19 cellular contexts compared by ENCODE assay signal in the genomic region with DNA sequence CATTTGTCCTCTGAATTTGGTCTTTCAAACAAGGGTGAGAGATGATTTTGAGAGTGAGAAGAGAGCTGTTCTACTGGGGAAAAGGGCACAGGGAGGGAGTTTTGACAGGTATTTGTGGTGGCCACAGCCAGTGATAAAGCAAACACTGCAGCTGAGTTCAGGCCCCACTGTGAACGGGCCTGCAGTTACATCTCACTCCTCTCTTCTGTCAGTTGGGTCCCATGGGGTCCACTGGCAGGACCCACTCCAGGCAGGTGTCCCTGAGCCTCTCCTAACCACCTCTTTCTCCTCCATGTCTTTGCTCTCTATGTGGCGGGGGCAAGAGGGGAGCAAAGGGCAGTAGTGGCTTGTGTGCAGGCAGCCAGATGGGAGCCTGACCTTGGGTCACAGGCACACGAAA.
A peak's percentile ranks its signal among the peaks of the same experiment; 100 is the strongest.
DNase-seq lines count a peak whose midpoint lies in the region; ATAC-seq, FAIRE-seq and TF ChIP-seq lines count a peak whose summit lies in the region.
"Had no signal": no experiment of that assay in that cellular context is flagged by ENCODE, and none has a peak within 500 bp of the region (broad histone marks: within the 10 kb centered on the region; RNA-seq: fewer than 3 reads in every experiment).

No MANE protein-coding gene starts in this region.

- H3K36me3 Mint-ChIP-seq in immature natural killer cell = no peaks in the 10 kb centered on the region
- H3K36me3 Mint-ChIP-seq: CD4-positive, CD25-positive, alpha-beta regulatory T cell; CD8-positive, alpha-beta T cell had no signal

- H3K18ac ChIP-seq in neuronal stem cell (ENCODE audit: low read length) = peak overlapping the region; percentile 65

- WGBS in A549 (ENCODE audit: missing lambda C conversion rate) = 16% methylated on average over 3 of the region's 3 CpGs
- WGBS in neuronal stem cell (ENCODE audit: extremely low coverage in 2 of 2, insufficient read length in 2 of 2, insufficient replicate concordance in 1 of 2), 2 donors = no CpG with 5 or more reads among the region's 3 CpGs

- peak overlapping the region; percentile 19 for H2BK5ac ChIP-seq in neuronal stem cell (ENCODE audit: low read length)

- peak overlapping the region; percentile 46 for H2BK12ac ChIP-seq in neuronal stem cell (ENCODE audit: low read length)

- H3K23ac ChIP-seq in neuronal stem cell (ENCODE audit: low read depth, low read length, poor library complexity) = peak overlapping the region; percentile 87

- H2BK15ac ChIP-seq in neuronal stem cell (ENCODE audit: low read length) = no peak overlapping the region

- peak overlapping the region; percentile 82 for H4K91ac ChIP-seq in neuronal stem cell (ENCODE audit: low read depth, low read length, poor library complexity)

- DNase-seq in A549 (ENCODE audit: low read depth in 1 of 2, low spot score in 1 of 2) (no peak), left lobe of liver (ENCODE audit: low spot score) (no peak), neuronal stem cell (ENCODE audit: low spot score) (no peak), immature natural killer cell (no peak)
- DNase-seq in activated T-cell treated with anti-CD3 and anti-CD28 coated beads, Interleukin-2, amount 50 U/mL, for 48 hours = no peak
- DNase-seq: CD8-positive, alpha-beta T cell; DMS153; DMS79 treated with DMSO at 0.1 percent for 48 hours; GF-D8; H9 had no signal

- no peak for TF ChIP-seq RAD21 in A549 (conservative IDR thresholded peaks at IDR 0.05 in 1 of 2, IDR thresholded peaks at IDR 0.05 in 1 of 2)

- no peak for TF ChIP-seq EP300 in A549 (IDR thresholded peaks at IDR 0.05)

- TF ChIP-seq POLR2A in A549 (IDR thresholded peaks at IDR 0.05; ENCODE audit: low read length) = no peak

- no peak overlapping the region for H3K27ac Mint-ChIP-seq in immature natural killer cell
- H3K27ac Mint-ChIP-seq: B cell; CD4-positive, CD25-positive, alpha-beta regulatory T cell; CD8-positive, alpha-beta T cell; GM23338; H9 had no signal

- H3K36me3 ChIP-seq in Loucy (ENCODE audit: insufficient read depth, low read length) (no peaks in the 10 kb centered on the region), neuronal stem cell (replicated peaks in 1 of 2; ENCODE audit: control insufficient read depth in 2 of 2, insufficient read depth in 2 of 2, low read length in 2 of 2) (no peaks in the 10 kb centered on the region)

- H2AFZ ChIP-seq in Loucy (ENCODE audit: low read length) (0 out of 2 replicates have a peak overlapping the region, but pooled peaks have one; percentile 18), neuronal stem cell (ENCODE audit: low read length) (no peak overlapping the region)
- H2AFZ ChIP-seq: GM23338 had no signal

- H3K9me3 ChIP-seq in A549 (0 out of 3 replicates have a peak, but pooled peaks cover 4% of the 10 kb centered on the region), Loucy (ENCODE audit: insufficient read depth, low read depth, low read length) (no peaks in the 10 kb centered on the region), neuronal stem cell (replicated peaks in 1 of 2; ENCODE audit: control insufficient read depth in 2 of 2, insufficient read depth in 1 of 2, low read depth in 1 of 2, low read length in 2 of 2) (no peaks in the 10 kb centered on the region)
- H3K9me3 ChIP-seq: Caco-2 had no signal

- FAIRE-seq in A549 (lab: Jason Lieb, UNC) = no peak
- FAIRE-seq: GM12891 had no signal

- no peaks in the 10 kb centered on the region for H3K4me1 Mint-ChIP-seq in immature natural killer cell
- H3K4me1 Mint-ChIP-seq: B cell; CD4-positive, CD25-positive, alpha-beta regulatory T cell had no signal

- no peaks in the 10 kb centered on the region for H3K4me1 ChIP-seq in A549
- H3K4me1 ChIP-seq in Loucy (ENCODE audit: insufficient read depth, low read length, poor library complexity, severe bottlenecking) = no peaks in the 10 kb centered on the region
- peaks cover 0 to 6% of the 10 kb centered on the region in 2 donors for H3K4me1 ChIP-seq in neuronal stem cell (ENCODE audit: control insufficient read depth in 2 of 2, insufficient read depth in 1 of 2, low read depth in 1 of 2, low read length in 2 of 2)
- H3K4me1 ChIP-seq: BLaER1, Caco-2 had no signal

- no peaks in the 10 kb centered on the region for H3K9me2 ChIP-seq in Loucy (replicated peaks; ENCODE audit: low read depth, low read length)

- H3K79me1 ChIP-seq in neuronal stem cell (ENCODE audit: low read depth, low read length) = no peaks in the 10 kb centered on the region

- no peak overlapping the region for H3K14ac ChIP-seq in neuronal stem cell (ENCODE audit: low read length)

- no peak overlapping the region for H2BK120ac ChIP-seq in neuronal stem cell (ENCODE audit: low read depth, low read length)

- H2AK5ac ChIP-seq in neuronal stem cell (ENCODE audit: low read depth, low read length) = no peak overlapping the region

- H3K27me3 ChIP-seq in Loucy (ENCODE audit: insufficient read depth, low read length, poor library complexity, severe bottlenecking) (no peaks in the 10 kb centered on the region), neuronal stem cell (ENCODE audit: control insufficient read depth in 3 of 3, insufficient read depth in 3 of 3, low read depth in 1 of 3, low read length in 3 of 3) (no peaks in the 10 kb centered on the region)
- H3K27me3 ChIP-seq: BLaER1 had no signal

- H3K4me3 ChIP-seq in A549 (no peak overlapping the region), Loucy (ENCODE audit: low read length, poor library complexity, severe bottlenecking) (no peak overlapping the region), neuronal stem cell (ENCODE audit: low read length in 2 of 2) (no peak overlapping the region)
- H3K4me3 ChIP-seq: BLaER1, GM23338 had no signal

- CTCF ChIA-PET in A549 (lab: Yijun Ruan, JAX) = interaction anchor here (0.7 to 2.0 kb wide), 6 partner anchors 9 to 241 kb away, joined by 3 to 9 read pairs (median 4); no protein-coding TSS in a partner anchor

- H3K4me2 ChIP-seq in A549 = no peak overlapping the region
- H3K4me2 ChIP-seq in Loucy (ENCODE audit: low read depth, low read length, poor library complexity, severe bottlenecking) = no peak overlapping the region
- H3K4me2 ChIP-seq in neuronal stem cell (ENCODE audit: insufficient read depth, low read length, poor library complexity, severe bottlenecking) = no peak overlapping the region
- H3K4me2 ChIP-seq: BLaER1, GM23338 had no signal

- no peak overlapping the region for H3K27ac ChIP-seq in A549
- H3K27ac ChIP-seq in neuronal stem cell (replicated peaks; ENCODE audit: low read length) = no peak overlapping the region
- H3K27ac ChIP-seq: BLaER1, C4-2B had no signal

- peak; percentile 24 to 31; a peak in 3 of 6 replicates for ATAC-seq in A549
- peak; percentile 26 for ATAC-seq in left lobe of liver
- ATAC-seq in HG02884 (IDR thresholded peaks at IDR 0.05; ENCODE audit: unreplicated experiment) = no peak
- ATAC-seq: CD8-positive, alpha-beta T cell had no signal

- H3K9ac ChIP-seq in Loucy (ENCODE audit: low read depth, low read length, poor library complexity, severe bottlenecking) (no peak overlapping the region), neuronal stem cell (ENCODE audit: low read depth, low read length, poor library complexity) (peak overlapping the region; percentile 56)
- H3K9ac ChIP-seq: BLaER1 had no signal

- peak overlapping the region; percentile 29 for H4K8ac ChIP-seq in neuronal stem cell (ENCODE audit: low read depth, low read length)

- H3K9me3 Mint-ChIP-seq in immature natural killer cell = peaks cover 0 to 8% (median 0%) of the 10 kb centered on the region in 6 donors
- H3K9me3 Mint-ChIP-seq: GM23338 had no signal

- H3K4me3 Mint-ChIP-seq in immature natural killer cell = no peak overlapping the region
- H3K4me3 Mint-ChIP-seq: B cell; CD4-positive, CD25-positive, alpha-beta regulatory T cell; CD8-positive, alpha-beta T cell; GM23338; H9 had no signal

- no peak overlapping the region for H3K4ac ChIP-seq in neuronal stem cell (ENCODE audit: low read length)

- TF ChIP-seq CTCF in A549 (IDR thresholded peaks at IDR 0.05) = no peak
- no peak for TF ChIP-seq CTCF in Loucy (conservative IDR thresholded peaks at IDR 0.05; ENCODE audit: low read length)

- H3K27me3 Mint-ChIP-seq in immature natural killer cell (ENCODE audit: low read depth in 3 of 3) = peaks cover 0 to 12% (median 4%) of the 10 kb centered on the region in 3 donors

- H3F3A ChIP-seq in Loucy (ENCODE audit: low read depth) = no peaks in the 10 kb centered on the region

- H4K20me1 ChIP-seq in Loucy (ENCODE audit: insufficient read depth, low read length, poor library complexity, severe bottlenecking) = no peaks in the 10 kb centered on the region
- H4K20me1 ChIP-seq: BLaER1 had no signal

- POLR2A ChIA-PET in A549 (lab: Yijun Ruan, JAX) = no interaction called here

- H3K79me2 ChIP-seq in Loucy (ENCODE audit: insufficient read depth, low read length) = no peaks in the 10 kb centered on the region

TF ChIP-seq in A549, 52 proteins besides CTCF, POLR2A, EP300 and RAD21 (continues in another document):
- TF ChIP-seq SMC3 (IDR thresholded peaks at IDR 0.05) (no peak), KDM5A (IDR thresholded peaks at IDR 0.05) (no peak), HOXB13 (CRISPR knock-in tag; IDR thresholded peaks at IDR 0.05; ENCODE audit: low read depth) (no peak), CHD4 (IDR thresholded peaks at IDR 0.05; ENCODE audit: borderline replicate concordance) (no peak), MAFK (IDR thresholded peaks at IDR 0.05; ENCODE audit: partially characterized antibody) (no peak), NPAS2 (CRISPR knock-in tag; IDR thresholded peaks at IDR 0.05; ENCODE audit: borderline replicate concordance) (no peak)
- TF ChIP-seq, protein P1, sequence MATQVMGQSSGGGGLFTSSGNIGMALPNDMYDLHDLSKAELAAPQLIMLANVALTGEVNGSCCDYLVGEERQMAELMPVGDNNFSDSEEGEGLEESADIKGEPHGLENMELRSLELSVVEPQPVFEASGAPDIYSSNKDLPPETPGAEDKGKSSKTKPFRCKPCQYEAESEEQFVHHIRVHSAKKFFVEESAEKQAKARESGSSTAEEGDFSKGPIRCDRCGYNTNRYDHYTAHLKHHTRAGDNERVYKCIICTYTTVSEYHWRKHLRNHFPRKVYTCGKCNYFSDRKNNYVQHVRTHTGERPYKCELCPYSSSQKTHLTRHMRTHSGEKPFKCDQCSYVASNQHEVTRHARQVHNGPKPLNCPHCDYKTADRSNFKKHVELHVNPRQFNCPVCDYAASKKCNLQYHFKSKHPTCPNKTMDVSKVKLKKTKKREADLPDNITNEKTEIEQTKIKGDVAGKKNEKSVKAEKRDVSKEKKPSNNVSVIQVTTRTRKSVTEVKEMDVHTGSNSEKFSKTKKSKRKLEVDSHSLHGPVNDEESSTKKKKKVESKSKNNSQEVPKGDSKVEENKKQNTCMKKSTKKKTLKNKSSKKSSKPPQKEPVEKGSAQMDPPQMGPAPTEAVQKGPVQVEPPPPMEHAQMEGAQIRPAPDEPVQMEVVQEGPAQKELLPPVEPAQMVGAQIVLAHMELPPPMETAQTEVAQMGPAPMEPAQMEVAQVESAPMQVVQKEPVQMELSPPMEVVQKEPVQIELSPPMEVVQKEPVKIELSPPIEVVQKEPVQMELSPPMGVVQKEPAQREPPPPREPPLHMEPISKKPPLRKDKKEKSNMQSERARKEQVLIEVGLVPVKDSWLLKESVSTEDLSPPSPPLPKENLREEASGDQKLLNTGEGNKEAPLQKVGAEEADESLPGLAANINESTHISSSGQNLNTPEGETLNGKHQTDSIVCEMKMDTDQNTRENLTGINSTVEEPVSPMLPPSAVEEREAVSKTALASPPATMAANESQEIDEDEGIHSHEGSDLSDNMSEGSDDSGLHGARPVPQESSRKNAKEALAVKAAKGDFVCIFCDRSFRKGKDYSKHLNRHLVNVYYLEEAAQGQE (IDR thresholded peaks at IDR 0.05) = no peak
